1 cellular context compared by ENCODE assay signal in genomic region chr4:176001171-176002006, GRCh38.
A peak's percentile ranks its signal among the peaks of the same experiment; 100 is the strongest.
TF ChIP-seq lines count a peak whose summit lies in the region.

No MANE protein-coding gene starts in this region.

TF ChIP-seq in HEK293, 187 proteins besides CTCF, POLR2A, EP300 and RAD21 (continued from another document):
- TF ChIP-seq ZNF513 (tag by site-specific recombination; IDR thresholded peaks at IDR 0.05) (no peak), ZNF302 (tag by site-specific recombination; IDR thresholded peaks at IDR 0.05; ENCODE audit: low read depth) (no peak), ZNF16 (tag by site-specific recombination; IDR thresholded peaks at IDR 0.05; ENCODE audit: low read depth) (no peak), ZNF660 (tag by site-specific recombination; IDR thresholded peaks at IDR 0.05) (peak; percentile 36; the same call in 1 of the 2 replicates), TRIM28 (IDR thresholded peaks at IDR 0.05; ENCODE audit: borderline replicate concordance, low read length) (0 out of 2 replicates have a peak, but pooled peaks have one; percentile 40), REPIN1 (tag by site-specific recombination; IDR thresholded peaks at IDR 0.05; ENCODE audit: low read depth) (no peak), ZNF473 (tag by site-specific recombination; IDR thresholded peaks at IDR 0.05) (no peak), ZNF791 (tag by site-specific recombination; IDR thresholded peaks at IDR 0.05) (no peak), ZNF488 (tag by site-specific recombination; IDR thresholded peaks at IDR 0.05) (no peak), ZNF280C (tag by site-specific recombination; IDR thresholded peaks at IDR 0.05) (no peak), ZNF658 (tag by site-specific recombination; IDR thresholded peaks at IDR 0.05) (no peak), ZBTB44 (tag by site-specific recombination; IDR thresholded peaks at IDR 0.05) (no peak), SP2 (tag by site-specific recombination; IDR thresholded peaks at IDR 0.05) (peak; percentile 6; the same call in 1 of the 2 replicates), ZNF121 (tag by site-specific recombination; IDR thresholded peaks at IDR 0.05) (no peak), IKZF3 (tag by site-specific recombination; IDR thresholded peaks at IDR 0.05) (peak; percentile 61), ZNF692 (tag by site-specific recombination; IDR thresholded peaks at IDR 0.05) (peak; percentile 77), HOXD13 (CRISPR knock-in tag; IDR thresholded peaks at IDR 0.05; ENCODE audit: borderline replicate concordance) (no peak), ZNF571 (tag by site-specific recombination; IDR thresholded peaks at IDR 0.05) (no peak), EGR2 (tag by site-specific recombination; IDR thresholded peaks at IDR 0.05; ENCODE audit: low read depth) (no peak), ZNF174 (tag by site-specific recombination; IDR thresholded peaks at IDR 0.05) (no peak), ZNF48 (tag by site-specific recombination; IDR thresholded peaks at IDR 0.05) (no peak), HOXC10 (CRISPR knock-in tag; IDR thresholded peaks at IDR 0.05) (no peak), ZNF404 (tag by site-specific recombination; IDR thresholded peaks at IDR 0.05) (no peak), ZNF830 (tag by site-specific recombination; IDR thresholded peaks at IDR 0.05; ENCODE audit: low read depth) (no peak), BCL11A (tag by site-specific recombination; IDR thresholded peaks at IDR 0.05; ENCODE audit: low read depth) (no peak), ZNF391 (tag by site-specific recombination; IDR thresholded peaks at IDR 0.05; ENCODE audit: borderline replicate concordance, low read depth) (no peak), GLIS2 (tag by site-specific recombination; IDR thresholded peaks at IDR 0.05) (no peak), SETDB1 (IDR thresholded peaks at IDR 0.05; ENCODE audit: insufficient read length, low read length) (no peak), ZNF274 (IDR thresholded peaks at IDR 0.05; ENCODE audit: low read length) (no peak), ZNF274 (tag by site-specific recombination; IDR thresholded peaks at IDR 0.05; ENCODE audit: borderline replicate concordance) (no peak), HOXA7 (CRISPR knock-in tag; IDR thresholded peaks at IDR 0.05; ENCODE audit: borderline replicate concordance) (no peak), ZNF2 (tag by site-specific recombination; IDR thresholded peaks at IDR 0.05) (0 out of 2 replicates have a peak, but pooled peaks have one; percentile 32), ZNF426 (tag by site-specific recombination; IDR thresholded peaks at IDR 0.05) (no peak), ZNF521 (tag by site-specific recombination; IDR thresholded peaks at IDR 0.05) (no peak), SP3 (tag by site-specific recombination; IDR thresholded peaks at IDR 0.05) (no peak; the same call in 1 of the 2 replicates), ZNF23 (tag by site-specific recombination; IDR thresholded peaks at IDR 0.05; ENCODE audit: borderline replicate concordance) (no peak), PRDM10 (tag by site-specific recombination; IDR thresholded peaks at IDR 0.05) (peak; percentile 99), ZBTB8A (tag by site-specific recombination; IDR thresholded peaks at IDR 0.05) (peak; percentile 82), ZNF704 (tag by site-specific recombination; IDR thresholded peaks at IDR 0.05) (no peak), SCRT2 (tag by site-specific recombination; IDR thresholded peaks at IDR 0.05) (no peak), ZNF677 (tag by site-specific recombination; IDR thresholded peaks at IDR 0.05) (no peak), ZNF37A (tag by site-specific recombination; IDR thresholded peaks at IDR 0.05) (no peak), GFI1B (tag by site-specific recombination; IDR thresholded peaks at IDR 0.05) (no peak), ZNF341 (tag by site-specific recombination; IDR thresholded peaks at IDR 0.05; ENCODE audit: low read depth) (peak; percentile 100), ZNF561 (tag by site-specific recombination; IDR thresholded peaks at IDR 0.05; ENCODE audit: borderline replicate concordance) (peak; percentile 19; the same call in 1 of the 2 replicates), ZNF221 (tag by site-specific recombination; IDR thresholded peaks at IDR 0.05; ENCODE audit: borderline replicate concordance) (no peak), ZNF792 (tag by site-specific recombination; IDR thresholded peaks at IDR 0.05) (no peak), ZEB2 (tag by site-specific recombination; IDR thresholded peaks at IDR 0.05) (no peak; the same call in 1 of the 2 replicates), ZNF548 (tag by site-specific recombination; IDR thresholded peaks at IDR 0.05) (no peak), SCRT1 (tag by site-specific recombination; IDR thresholded peaks at IDR 0.05; ENCODE audit: borderline replicate concordance) (no peak), ZBTB26 (tag by site-specific recombination; optimal IDR thresholded peaks at IDR 0.05) (no peak), BCL11B (tag by site-specific recombination; IDR thresholded peaks at IDR 0.05; ENCODE audit: low read depth) (no peak), ZNF624 (tag by site-specific recombination; IDR thresholded peaks at IDR 0.05) (no peak), ZNF747 (tag by site-specific recombination; IDR thresholded peaks at IDR 0.05) (no peak), ZNF544 (tag by site-specific recombination; IDR thresholded peaks at IDR 0.05) (no peak)
